Comparison of ENCODE assay signal across 29 cellular contexts in the genomic region with DNA sequence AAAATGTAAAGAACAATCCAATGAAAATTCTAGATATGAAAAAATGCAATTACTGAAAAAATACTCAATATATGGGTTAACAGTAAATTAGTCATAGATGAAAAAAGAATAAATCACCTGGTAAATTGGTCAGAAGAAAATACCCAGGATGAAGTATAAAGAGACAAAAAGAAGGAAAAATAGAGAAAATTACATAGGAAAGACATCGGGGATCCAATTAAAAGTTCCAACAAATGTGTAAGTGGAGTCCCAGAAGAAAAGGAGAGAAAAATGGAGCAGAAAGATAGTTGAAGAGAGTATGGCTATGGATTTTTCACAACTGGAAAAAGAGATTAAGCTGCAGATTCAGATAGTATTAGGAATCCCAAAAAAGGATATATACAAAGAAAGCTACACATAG.
"Had no signal": no experiment of that assay in that cellular context is flagged by ENCODE, and none has a peak within 500 bp of the region (broad histone marks: within the 10 kb centered on the region; RNA-seq: fewer than 3 reads in every experiment).

No MANE protein-coding gene starts in this region.

- H3K27ac Mint-ChIP-seq: stimulated activated effector memory CD8-positive, alpha-beta T cell treated with anti-CD3 and anti-CD28 coated beads, Interleukin-12 subunit alpha, Interleukin-12 subunit beta, amount 100 ng/mL, for 72 hours; stimulated activated memory B cell treated with anti-CD40 and anti-IgM and Interleukin-4, amounts not matched to agents 10 μg/mL and 1 μg/mL and 100 μg/mL, for 72 hours; stimulated activated naive B cell treated with anti-CD40 and anti-IgM and Interleukin-4, amounts not matched to agents 10 μg/mL and 1 μg/mL and 100 μg/mL, for 72 hours; stimulated activated naive CD8-positive, alpha-beta T cell treated with anti-CD3 and anti-CD28 coated beads, Interleukin-15, amount 100 ng/mL, for 72 hours; stimulated activated naive CD8-positive, alpha-beta T cell treated with anti-CD3 and anti-CD28 coated beads, Interleukin-15, Interleukin-2, amounts not matched to agents 100 ng/mL and 50 ng/mL, for 24 hours; type B pancreatic cell had no signal

- H3K36me3 ChIP-seq: suprapubic skin, thoracic aorta, thyroid gland, transverse colon, upper lobe of left lung, upper lobe of right lung, uterus, vagina had no signal

- FAIRE-seq: urothelium cell line had no signal

- H3K27me3 Mint-ChIP-seq: stimulated activated memory B cell treated with anti-CD40 and anti-IgM and Interleukin-4, amounts not matched to agents 10 μg/mL and 1 μg/mL and 100 μg/mL, for 72 hours; stimulated activated naive B cell treated with anti-CD40 and anti-IgM and Interleukin-4, amounts not matched to agents 10 μg/mL and 1 μg/mL and 100 μg/mL, for 72 hours; stimulated activated naive CD8-positive, alpha-beta T cell treated with anti-CD3 and anti-CD28 coated beads, Interleukin-15, amount 100 ng/mL, for 72 hours; stimulated activated naive CD8-positive, alpha-beta T cell treated with anti-CD3 and anti-CD28 coated beads, Interleukin-15, Interleukin-2, amounts not matched to agents 100 ng/mL and 50 ng/mL, for 24 hours; type B pancreatic cell had no signal

- ATAC-seq: stimulated activated effector memory CD8-positive, alpha-beta T cell treated with anti-CD3 and anti-CD28 coated beads, Interleukin-12 subunit alpha, Interleukin-12 subunit beta, amount 100 ng/mL, for 72 hours; stimulated activated memory B cell treated with anti-CD40 and anti-IgM and Interleukin-4, amounts not matched to agents 10 μg/mL and 1 μg/mL and 100 μg/mL, for 72 hours; stimulated activated naive B cell treated with anti-CD40 and anti-IgM and Interleukin-4, amounts not matched to agents 10 μg/mL and 1 μg/mL and 100 μg/mL, for 72 hours; stimulated activated naive CD8-positive, alpha-beta T cell treated with anti-CD3 and anti-CD28 coated beads, Interleukin-15, amount 100 ng/mL, for 72 hours; stimulated activated naive CD8-positive, alpha-beta T cell treated with anti-CD3 and anti-CD28 coated beads, Interleukin-15, Interleukin-2, amounts not matched to agents 100 U/mL and 50 U/mL, for 24 hours; upper lobe of right lung had no signal

- H3K9me3 Mint-ChIP-seq: stimulated activated effector memory CD8-positive, alpha-beta T cell treated with anti-CD3 and anti-CD28 coated beads, Interleukin-12 subunit alpha, Interleukin-12 subunit beta, amount 100 ng/mL, for 72 hours had no signal

- H3K4me3 Mint-ChIP-seq: stimulated activated effector memory CD8-positive, alpha-beta T cell treated with anti-CD3 and anti-CD28 coated beads, Interleukin-12 subunit alpha, Interleukin-12 subunit beta, amount 100 ng/mL, for 72 hours; stimulated activated memory B cell treated with anti-CD40 and anti-IgM and Interleukin-4, amounts not matched to agents 10 μg/mL and 1 μg/mL and 100 μg/mL, for 72 hours; stimulated activated naive B cell treated with anti-CD40 and anti-IgM and Interleukin-4, amounts not matched to agents 10 μg/mL and 1 μg/mL and 100 μg/mL, for 72 hours; stimulated activated naive CD8-positive, alpha-beta T cell treated with anti-CD3 and anti-CD28 coated beads, Interleukin-15, amount 100 ng/mL, for 72 hours; stimulated activated naive CD8-positive, alpha-beta T cell treated with anti-CD3 and anti-CD28 coated beads, Interleukin-15, Interleukin-2, amounts not matched to agents 100 ng/mL and 50 ng/mL, for 24 hours; type B pancreatic cell had no signal

- DNase-seq: stimulated activated CD4-positive, alpha-beta T cell treated with anti-CD3 and anti-CD28 coated beads, Interleukin-2, amount 100 ng/mL, for 48 hours; stimulated activated CD4-positive, alpha-beta T cell treated with anti-CD3 and anti-CD28 coated beads, Interleukin-4, amount 100 ng/mL, for 1 hour; stimulated activated CD4-positive, alpha-beta T cell treated with anti-CD3 and anti-CD28 coated beads, Interleukin-4, amount 100 ng/mL, for 24 hours; stimulated activated CD4-positive, alpha-beta T cell treated with anti-CD3 and anti-CD28 coated beads, Interleukin-4, amount 100 ng/mL, for 4 hours; stimulated activated CD8-positive, alpha-beta memory T cell treated with anti-CD3 and anti-CD28 coated beads, Interleukin-4, amount 100 ng/mL, for 48 hours; stimulated activated naive B cell treated with anti-CD40 and anti-IgM and Interleukin-4, amounts not matched to agents 10 μg/mL and 1 μg/mL and 100 μg/mL, for 72 hours; stimulated activated naive CD4-positive, alpha-beta T cell; stimulated activated naive CD4-positive, alpha-beta T cell treated with Interleukin-2 at 50 U/mL for 16 hours; stimulated activated naive CD8-positive, alpha-beta T cell treated with anti-CD3 and anti-CD28 coated beads, Interleukin-15, amount 100 ng/mL, for 72 hours; stimulated activated naive CD8-positive, alpha-beta T cell treated with anti-CD3 and anti-CD28 coated beads, Interleukin-15, Interleukin-2, amounts not matched to agents 100 U/mL and 50 U/mL, for 24 hours; stomach; substantia nigra; testis; thyroid gland; tibial artery; transverse colon; trophoblast cell; upper lobe of left lung; upper lobe of right lung; uterus had no signal

- H3K27me3 ChIP-seq: stomach, suprapubic skin, testis, thyroid gland, tibial artery, tibial nerve, transverse colon, upper lobe of left lung, upper lobe of right lung, uterus, vagina had no signal

- H3K4me3 ChIP-seq: stomach, suprapubic skin, testis, thoracic aorta, thyroid gland, tibial artery, tibial nerve, transverse colon, upper lobe of left lung, upper lobe of right lung, uterus, vagina had no signal

- H3K9me3 ChIP-seq: testis, thyroid gland, upper lobe of right lung, uterus, vagina had no signal

- H3K27ac ChIP-seq: stomach, suprapubic skin, testis, thoracic aorta, thyroid gland, tibial artery, tibial nerve, transverse colon, upper lobe of left lung, upper lobe of right lung, uterus, vagina had no signal

- H3K4me1 ChIP-seq: stomach, suprapubic skin, testis, thyroid gland, tibial artery, tibial nerve, transverse colon, upper lobe of left lung, upper lobe of right lung, uterus, vagina had no signal

- H3K36me3 Mint-ChIP-seq: stimulated activated effector memory CD8-positive, alpha-beta T cell treated with anti-CD3 and anti-CD28 coated beads, Interleukin-12 subunit alpha, Interleukin-12 subunit beta, amount 100 ng/mL, for 72 hours had no signal
